In genomic region chr2:38076250-38076709, GRCh38 we compare ENCODE assay signal across 8 cellular contexts. TPM values are rescaled to one million over a fixed set of nuclear protein-coding genes. Genes with fewer than 3 reads are reported as not detected.
DNase-seq lines count a peak whose midpoint lies in the region; ATAC-seq and TF ChIP-seq lines count a peak whose summit lies in the region.

No MANE protein-coding gene starts in this region.

- POLR2A ChIA-PET in CD8-positive, alpha-beta memory T cell (lab: Charles Lee) = no interaction called here
- POLR2A ChIA-PET in RWPE1 (lab: Yijun Ruan, JAX; ENCODE audit: low non-redundant PET) = interaction anchor here (1.4 kb wide), 1 partner anchor 20 kb away, joined by 7 read pairs; no protein-coding TSS in a partner anchor

- no peak overlapping the region for H3K27ac ChIP-seq in CD8-positive, alpha-beta memory T cell (ENCODE audit: low read depth, low read length)
- H3K27ac ChIP-seq in RWPE1 (peak overlapping the region; percentile 98), left lung (peak overlapping the region; percentile 93)

- H3K36me3 Mint-ChIP-seq in CD8-positive, alpha-beta memory T cell = peaks cover 0 to 2% (median 0%) of the 10 kb centered on the region in 3 donors
- peaks cover 13% of the 10 kb centered on the region for H3K36me3 Mint-ChIP-seq in chondrocyte (ENCODE audit: low read depth)

- ATAC-seq in HG03565 (IDR thresholded peaks at IDR 0.05; ENCODE audit: unreplicated experiment) (peak; percentile 18), left lung (peak; percentile 81), GM18517 (IDR thresholded peaks at IDR 0.05; ENCODE audit: unreplicated experiment) (no peak)

- H3K27ac Mint-ChIP-seq in CD8-positive, alpha-beta memory T cell = no peak overlapping the region
- H3K27ac Mint-ChIP-seq in chondrocyte (ENCODE audit: unreplicated experiment) = peak overlapping the region; percentile 97

- no peak overlapping the region for H3K4me3 ChIP-seq in CD8-positive, alpha-beta memory T cell (ENCODE audit: low read length)
- peak overlapping the region; percentile 52 to 53 for H3K4me3 ChIP-seq in left lung

- no peaks in the 10 kb centered on the region for H3K9me3 Mint-ChIP-seq in CD8-positive, alpha-beta memory T cell
- no peaks in the 10 kb centered on the region for H3K9me3 Mint-ChIP-seq in chondrocyte (ENCODE audit: low read depth)

- H3K9me3 ChIP-seq in CD8-positive, alpha-beta memory T cell (ENCODE audit: low read length) = no peaks in the 10 kb centered on the region
- no peaks in the 10 kb centered on the region for H3K9me3 ChIP-seq in left lung

- no peaks in the 10 kb centered on the region for H3K4me1 ChIP-seq in CD8-positive, alpha-beta memory T cell (ENCODE audit: insufficient read depth, low read length)
- peaks cover 4 to 64% of the 10 kb centered on the region in 2 donors for H3K4me1 ChIP-seq in left lung

- no peaks in the 10 kb centered on the region for H3K27me3 ChIP-seq in CD8-positive, alpha-beta memory T cell (ENCODE audit: insufficient read depth, low read length, poor library complexity, severe bottlenecking)
- peaks cover 4 to 61% of the 10 kb centered on the region in 2 donors for H3K27me3 ChIP-seq in left lung

- peaks cover 36 to 67% of the 10 kb centered on the region in 2 donors for H3K27me3 Mint-ChIP-seq in CD8-positive, alpha-beta memory T cell
- H3K27me3 Mint-ChIP-seq in chondrocyte (ENCODE audit: low read depth) = no peaks in the 10 kb centered on the region

- H3K4me1 Mint-ChIP-seq in CD8-positive, alpha-beta memory T cell = peaks cover 8 to 28% (median 15%) of the 10 kb centered on the region in 3 donors
- peaks cover 37% of the 10 kb centered on the region for H3K4me1 Mint-ChIP-seq in chondrocyte (ENCODE audit: low read depth)

- CTCF ChIA-PET in CD8-positive, alpha-beta memory T cell (lab: Charles Lee) = no interaction called here
- CTCF ChIA-PET in RWPE1 (lab: Yijun Ruan, JAX) = interaction anchor here (0.5 to 2.7 kb wide), 34 partner anchors 9 to 447 kb away, joined by 3 to 12 read pairs (median 4); no protein-coding TSS in a partner anchor

- DNase-seq in CD8-positive, alpha-beta memory T cell = no peak
- DNase-seq in GM19238 (ENCODE audit: insufficient read length, low spot score) (peak; percentile 47), RWPE1 (ENCODE audit: low spot score) (peak; percentile 56), chondrocyte (ENCODE audit: low spot score) (no peak), left lung (peak; percentile 85 to 94)
- peak; percentile 38 for DNase-seq in stimulated activated CD4-positive, alpha-beta T cell treated with anti-CD3 and anti-CD28 coated beads, Interleukin-4, amount 100 ng/mL, for 1 hour

- TF ChIP-seq CTCF in RWPE1 (conservative IDR thresholded peaks at IDR 0.05; ENCODE audit: low read depth) (no peak), chondrocyte (IDR thresholded peaks at IDR 0.05) (peak; percentile 82), left lung (IDR thresholded peaks at IDR 0.05) (peak in 1 of 2 donors; percentile 24)

- no peaks in the 10 kb centered on the region for H3K36me3 ChIP-seq in CD8-positive, alpha-beta memory T cell (ENCODE audit: insufficient read depth, low read length)
- H3K36me3 ChIP-seq in left lung = peaks cover 0 to 7% of the 10 kb centered on the region in 2 donors

- peak overlapping the region in 4 of 7 donors; percentile 17 to 63 (median 41) for H3K4me3 Mint-ChIP-seq in CD8-positive, alpha-beta memory T cell
- H3K4me3 Mint-ChIP-seq in chondrocyte (ENCODE audit: unreplicated experiment) = peak overlapping the region; percentile 82

- intact Hi-C loops in left lung (cut with DNase I) = no loop called here

RNA-seq across cellular contexts. Expression of gene CYP1B1, which starts 0.3 kb away (rescaled TPM):
- total RNA-seq in CD8-positive, alpha-beta memory T cell = 10 to 100 TPM; 19.4 TPM
- polyA plus RNA-seq in CD8-positive, alpha-beta memory T cell = not detected
- 60.6 to 135 TPM (median 133 TPM) in 3 replicates for total RNA-seq in chondrocyte
- total RNA-seq in left lung = 100 to 1,000 TPM in 1 of 2 donors, 10 to 100 TPM in 1; 30.3 to 155 TPM

Comparison
In these comparisons a context has a peak if more than half of its experiments do, and no peak if none do; other contexts are left out.
1. DNase-seq: peak in GM19238 (single experiment), RWPE1 (single experiment), left lung (2 of 2) and stimulated activated CD4-positive, alpha-beta T cell treated with anti-CD3 and anti-CD28 coated beads, Interleukin-4, amount 100 ng/mL, for 1 hour (single experiment); none in CD8-positive, alpha-beta memory T cell (0 of 5) and chondrocyte (single experiment).